10 cellular contexts compared by ENCODE assay signal in the genomic region with DNA sequence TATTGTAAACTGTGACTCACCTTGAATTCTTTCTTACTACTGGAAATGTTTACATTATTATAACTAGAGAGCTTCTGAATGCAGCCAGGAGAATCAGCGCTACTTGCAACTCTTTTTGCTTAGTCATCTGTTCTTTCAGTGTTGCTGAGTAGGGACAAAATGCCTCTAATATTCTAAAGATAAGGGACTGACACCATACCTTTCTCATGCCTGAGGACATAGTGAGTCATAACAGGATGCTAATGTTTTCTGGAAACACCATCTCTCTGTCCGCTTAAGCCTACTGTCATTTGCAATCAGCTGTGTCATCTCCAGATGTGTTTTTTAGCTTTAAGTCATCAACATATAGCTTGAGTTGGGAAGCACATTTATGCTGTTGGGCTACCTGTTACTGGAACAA.
DNase-seq lines count a peak whose midpoint lies in the region; ATAC-seq and TF ChIP-seq lines count a peak whose summit lies in the region.
"Had no signal": no experiment of that assay in that cellular context is flagged by ENCODE, and none has a peak within 500 bp of the region (broad histone marks: within the 10 kb centered on the region; RNA-seq: fewer than 3 reads in every experiment).

No MANE protein-coding gene starts in this region.

- H4K12ac ChIP-seq in trophoblast cell (ENCODE audit: low read depth, low read length): no peak overlapping the region

- no peak overlapping the region for H3K9ac ChIP-seq in trophoblast cell (ENCODE audit: low read length)

- intact Hi-C loops in activated CD4-positive, alpha-beta T cell treated with anti-CD3 and anti-CD28 coated beads for 36 hours (cut with DNase I, micrococcal nuclease): no loop called here
- intact Hi-C loops in activated naive CD4-positive, alpha-beta T cell treated with anti-CD3 and anti-CD28 coated beads for 36 hours (cut with micrococcal nuclease): no loop called here

- H2BK120ac ChIP-seq in trophoblast cell (ENCODE audit: insufficient read depth, low read length, poor library complexity): no peak overlapping the region

- H3K14ac ChIP-seq in trophoblast cell (ENCODE audit: low read length): no peak overlapping the region

- no peak overlapping the region for H3K4me3 Mint-ChIP-seq in activated CD4-positive, alpha-beta T cell treated with anti-CD3 and anti-CD28 coated beads for 36 hours
- no peak overlapping the region for H3K4me3 Mint-ChIP-seq in activated naive CD4-positive, alpha-beta T cell treated with anti-CD3 and anti-CD28 coated beads for 36 hours

- H3K4me2 ChIP-seq in trophoblast cell (ENCODE audit: low read length): no peak overlapping the region

- no peak overlapping the region for H2BK5ac ChIP-seq in trophoblast cell (ENCODE audit: low read depth, low read length, poor library complexity)

- CTCF ChIA-PET in activated CD4-positive, alpha-beta T cell treated with anti-CD3 and anti-CD28 coated beads for 36 hours (lab: Charles Lee): interaction anchor here (0.9 to 3.9 kb wide), 7 partner anchors 10 to 80 kb away, joined by 3 to 20 read pairs (median 3); no protein-coding TSS in a partner anchor
- CTCF ChIA-PET in GM10248 (lab: Yijun Ruan, JAX): interaction anchor here (0.7 to 3.6 kb wide), 13 partner anchors 9 to 101 kb away, joined by 3 to 22 read pairs (median 4); no protein-coding TSS in a partner anchor
- CTCF ChIA-PET in activated naive CD4-positive, alpha-beta T cell treated with anti-CD3 and anti-CD28 coated beads for 36 hours (lab: Charles Lee): interaction anchor here (0.6 to 2.8 kb wide), 7 partner anchors 10 to 80 kb away, joined by 3 to 18 read pairs (median 3); no protein-coding TSS in a partner anchor

- no peak overlapping the region for H3K27ac ChIP-seq in trophoblast cell (ENCODE audit: low read depth, low read length)
- H3K27ac ChIP-seq: coronary artery had no signal

- no peak overlapping the region for H4K91ac ChIP-seq in trophoblast cell (ENCODE audit: low read depth, low read length)

- peaks cover 10% of the 10 kb centered on the region for H3K4me1 Mint-ChIP-seq in activated CD4-positive, alpha-beta T cell treated with anti-CD3 and anti-CD28 coated beads for 36 hours
- peaks cover 6% of the 10 kb centered on the region for H3K4me1 Mint-ChIP-seq in activated naive CD4-positive, alpha-beta T cell treated with anti-CD3 and anti-CD28 coated beads for 36 hours (ENCODE audit: low read depth)

- H3K27me3 Mint-ChIP-seq in activated CD4-positive, alpha-beta T cell treated with anti-CD3 and anti-CD28 coated beads for 36 hours: peaks cover 17% of the 10 kb centered on the region
- H3K27me3 Mint-ChIP-seq in activated naive CD4-positive, alpha-beta T cell treated with anti-CD3 and anti-CD28 coated beads for 36 hours (ENCODE audit: low read depth): peaks cover 1% of the 10 kb centered on the region

- H3K27me3 ChIP-seq in trophoblast cell (ENCODE audit: insufficient read depth, low read length): no peaks in the 10 kb centered on the region

- POLR2A ChIA-PET in activated CD4-positive, alpha-beta T cell treated with anti-CD3 and anti-CD28 coated beads for 36 hours (lab: Charles Lee): no interaction called here
- POLR2A ChIA-PET in GM10248 (lab: Yijun Ruan, JAX): no interaction called here

- peaks cover 3% of the 10 kb centered on the region for H3K79me1 ChIP-seq in trophoblast cell (ENCODE audit: low read length)

- no peak overlapping the region for H3K23ac ChIP-seq in trophoblast cell (ENCODE audit: low read length)

- H3K36me3 Mint-ChIP-seq in activated CD4-positive, alpha-beta T cell treated with anti-CD3 and anti-CD28 coated beads for 36 hours (ENCODE audit: low read depth): no peaks in the 10 kb centered on the region
- H3K36me3 Mint-ChIP-seq in activated naive CD4-positive, alpha-beta T cell treated with anti-CD3 and anti-CD28 coated beads for 36 hours (ENCODE audit: low read depth): no peaks in the 10 kb centered on the region

- no peak overlapping the region for H3K4ac ChIP-seq in trophoblast cell (ENCODE audit: low read depth, low read length)

- no peak overlapping the region for H3K27ac Mint-ChIP-seq in activated CD4-positive, alpha-beta T cell treated with anti-CD3 and anti-CD28 coated beads for 36 hours
- no peak overlapping the region for H3K27ac Mint-ChIP-seq in activated naive CD4-positive, alpha-beta T cell treated with anti-CD3 and anti-CD28 coated beads for 36 hours

- WGBS in trophoblast cell (ENCODE audit: extremely low coverage, insufficient coverage, insufficient read length): no CpG with 5 or more reads among the region's 2 CpGs

- no peak overlapping the region for H2AK5ac ChIP-seq in trophoblast cell (ENCODE audit: low read length)

- H3K9me3 ChIP-seq in trophoblast cell (ENCODE audit: insufficient read depth, low read depth, low read length): no peaks in the 10 kb centered on the region

- DNase-seq in activated CD4-positive, alpha-beta T cell treated with anti-CD3 and anti-CD28 coated beads for 36 hours: no peak
- DNase-seq in activated CD4-positive, alpha-beta T cell treated with anti-CD3 and anti-CD28 coated beads, Interleukin-2, amount 50 U/mL, for 4 hours: no peak
- DNase-seq in RKO (ENCODE audit: low spot score): peak; percentile 60
- peak; percentile 67 to 96 for DNase-seq in trophoblast cell
- no peak for DNase-seq in pons (ENCODE audit: low spot score)
- no peak for DNase-seq in GM10248 (ENCODE audit: extremely low spot score)
- no peak for DNase-seq in activated naive CD4-positive, alpha-beta T cell treated with anti-CD3 and anti-CD28 coated beads for 36 hours
- DNase-seq: 8988T had no signal

- H4K8ac ChIP-seq in trophoblast cell (ENCODE audit: low read depth, low read length): no peak overlapping the region

- H2BK12ac ChIP-seq in trophoblast cell (ENCODE audit: low read length): no peak overlapping the region

- H3K79me2 ChIP-seq in trophoblast cell (ENCODE audit: control insufficient read depth, insufficient read depth, low read length, poor library complexity): no peaks in the 10 kb centered on the region

- H3K36me3 ChIP-seq in trophoblast cell (ENCODE audit: control insufficient read depth in 1 of 2, insufficient read depth in 2 of 2, low read length in 2 of 2): no peaks in the 10 kb centered on the region

- peaks cover 4 to 6% of the 10 kb centered on the region in 2 experiments for H3K4me1 ChIP-seq in trophoblast cell (ENCODE audit: control insufficient read depth in 1 of 2, insufficient read depth in 2 of 2, low read length in 2 of 2)

- H3K4me3 ChIP-seq in trophoblast cell (ENCODE audit: low read depth, low read length): no peak overlapping the region
- H3K4me3 ChIP-seq: coronary artery had no signal

- no peak overlapping the region for H2AFZ ChIP-seq in trophoblast cell (ENCODE audit: insufficient read depth, low read length, poor library complexity)

- TF ChIP-seq CTCF in GM10248 (IDR thresholded peaks at IDR 0.05; ENCODE audit: control extremely low read depth, extremely low read depth, low read depth, missing control alignments): no peak

- no peaks in the 10 kb centered on the region for H3K9me3 Mint-ChIP-seq in activated CD4-positive, alpha-beta T cell treated with anti-CD3 and anti-CD28 coated beads for 36 hours (ENCODE audit: low read depth)
- H3K9me3 Mint-ChIP-seq in activated naive CD4-positive, alpha-beta T cell treated with anti-CD3 and anti-CD28 coated beads for 36 hours: no peaks in the 10 kb centered on the region

- H3K18ac ChIP-seq in trophoblast cell (ENCODE audit: low read length): no peak overlapping the region

- ATAC-seq in activated CD4-positive, alpha-beta T cell treated with anti-CD3 and anti-CD28 coated beads for 36 hours: peak; percentile 68
- peak; percentile 75 for ATAC-seq in HG02840 (IDR thresholded peaks at IDR 0.05; ENCODE audit: low FRiP score, unreplicated experiment)

Comparison
In these comparisons a context has a peak if more than half of its experiments do, and no peak if none do; other contexts are left out.
1. DNase-seq: peak in RKO (single experiment) and trophoblast cell (2 of 2); none in activated CD4-positive, alpha-beta T cell treated with anti-CD3 and anti-CD28 coated beads for 36 hours (single experiment), activated CD4-positive, alpha-beta T cell treated with anti-CD3 and anti-CD28 coated beads, Interleukin-2, amount 50 U/mL, for 4 hours (0 of 2), pons (single experiment), GM10248 (single experiment) and activated naive CD4-positive, alpha-beta T cell treated with anti-CD3 and anti-CD28 coated beads for 36 hours (single experiment).